Comparison of ENCODE assay signal across 8 cellular contexts in the genomic region with DNA sequence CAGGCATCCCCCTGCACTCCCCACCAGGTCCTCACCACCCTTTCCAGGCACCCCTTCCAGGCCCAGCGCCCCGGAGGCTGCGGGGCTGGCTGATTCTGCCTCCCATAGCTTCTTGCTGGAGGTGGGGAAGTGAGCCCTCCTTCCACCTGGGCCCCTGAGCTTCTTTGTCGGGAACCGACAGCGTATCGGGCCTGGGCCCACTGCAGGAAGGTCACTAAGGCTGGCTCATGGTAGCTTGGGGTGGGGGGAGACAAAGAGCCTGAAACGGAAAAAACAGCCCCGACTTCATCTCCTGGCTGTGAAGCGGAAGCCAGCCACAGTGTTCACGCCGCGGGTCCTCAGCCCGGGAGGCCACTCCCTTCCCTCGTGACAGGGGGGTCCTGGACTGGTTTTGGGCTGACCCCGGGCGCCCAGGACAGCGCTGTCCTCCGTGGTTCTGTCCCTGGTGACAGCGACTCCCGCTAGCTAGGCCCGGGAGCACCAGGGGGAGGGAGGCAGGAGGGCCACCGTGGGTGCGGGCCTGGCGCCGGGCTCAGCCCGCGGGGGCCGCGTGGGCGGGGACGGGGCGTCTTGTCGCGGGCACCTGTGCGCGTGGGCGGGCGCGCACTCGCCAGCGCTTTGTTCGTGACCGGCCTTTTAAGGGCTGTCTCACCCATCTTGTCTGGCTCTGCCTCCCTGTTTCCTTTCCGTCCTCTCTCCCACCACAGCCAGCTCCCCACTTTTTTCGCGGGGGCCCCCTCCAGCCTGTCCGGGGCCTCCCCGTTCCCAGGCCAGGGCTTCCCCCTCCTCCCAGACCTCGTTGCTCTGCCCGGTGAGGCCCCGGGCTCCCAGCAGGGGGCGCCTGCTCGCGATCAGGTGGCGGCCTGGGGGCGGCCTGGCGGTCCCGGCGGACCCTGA.
DNase-seq lines count a peak whose midpoint lies in the region; ATAC-seq and TF ChIP-seq lines count a peak whose summit lies in the region.

No MANE protein-coding gene starts in this region.

- peak in 1 of 4 donors; percentile 18 for TF ChIP-seq POLR2A in upper lobe of left lung (IDR thresholded peaks at IDR 0.05)

- H3K4me1 ChIP-seq in Karpas-422 (ENCODE audit: low read length) (peaks cover 4% of the 10 kb centered on the region), upper lobe of left lung (peaks cover 58 to 70% (median 62%) of the 10 kb centered on the region in 4 donors)

- TF ChIP-seq CTCF in GM13976 (IDR thresholded peaks at IDR 0.05; ENCODE audit: borderline replicate concordance, control extremely low read depth, extremely low read depth, insufficient read depth, missing control alignments), result peak; percentile 95
- peak; percentile 77 to 87 (median 83) for TF ChIP-seq CTCF in upper lobe of left lung (IDR thresholded peaks at IDR 0.05)

- H3K36me3 ChIP-seq in Karpas-422 (ENCODE audit: insufficient read depth, low read length), result no peaks in the 10 kb centered on the region
- H3K36me3 ChIP-seq in upper lobe of left lung, result peaks cover 0 to 15% (median 2%) of the 10 kb centered on the region in 4 donors

- no peaks in the 10 kb centered on the region for H4K20me1 ChIP-seq in Karpas-422 (ENCODE audit: insufficient read depth, low read depth, low read length)

- no peaks in the 10 kb centered on the region for H3K9me2 ChIP-seq in Karpas-422 (replicated peaks; ENCODE audit: insufficient read depth, low read length)

- no peak for TF ChIP-seq EP300 in upper lobe of left lung (IDR thresholded peaks at IDR 0.05)

- intact Hi-C loops in Right ventricle myocardium inferior (cut with DNase I) (loop anchor here (5.0 kb wide), 1 partner anchor 65 kb away; a partner anchor contains a TSS), posterior cingulate gyrus (cut with DNase I) (no loop called here)

- H3K79me2 ChIP-seq in Karpas-422 (ENCODE audit: low read length), result no peaks in the 10 kb centered on the region

- ATAC-seq in Right ventricle myocardium inferior (peak; percentile 26), upper lobe of left lung (ENCODE audit: low FRiP score in 2 of 2) (peak in 1 of 2 donors; percentile 23), GM21367 (IDR thresholded peaks at IDR 0.05; ENCODE audit: unreplicated experiment) (no peak), GM19455 (IDR thresholded peaks at IDR 0.05; ENCODE audit: unreplicated experiment) (no peak)

- no peak overlapping the region for H3K9ac ChIP-seq in Karpas-422 (ENCODE audit: low read length)

- in situ Hi-C loops in GM13976 (cut with MboI; ENCODE audit: low sequenced_read_pairs, unreplicated experiment), result no loop called here

- H3K27me3 ChIP-seq in Karpas-422 (ENCODE audit: low read length) (no peaks in the 10 kb centered on the region), upper lobe of left lung (no peaks in the 10 kb centered on the region)

- H3K27ac ChIP-seq in Karpas-422 (ENCODE audit: low read length) (no peak overlapping the region), upper lobe of left lung (peak overlapping the region; percentile 39 to 87 (median 78))

- no peak overlapping the region for H3K4me3 ChIP-seq in Karpas-422 (ENCODE audit: low read length)
- H3K4me3 ChIP-seq in upper lobe of left lung, result peak overlapping the region in 3 of 4 donors; percentile 27 to 50 (median 47)

- 24 to 48% methylated on average over 14 to 57 of the region's 60 CpGs for WGBS in upper lobe of left lung, 2 donors

- peak; percentile 92 for DNase-seq in GM13976 (ENCODE audit: low spot score)
- DNase-seq in Karpas-422, result peak; percentile 68
- peak; percentile 76 for DNase-seq in activated naive CD4-positive, alpha-beta T cell treated with Interleukin-2 at 50 U/mL for 16 hours
- peak; percentile 82 for DNase-seq in Right ventricle myocardium inferior (ENCODE audit: missing footprints)
- peak in 9 of 10 donors; percentile 31 to 95 (median 62) for DNase-seq in posterior cingulate gyrus
- peak; percentile 59 to 93 for DNase-seq in upper lobe of left lung

- no peak overlapping the region for H2AFZ ChIP-seq in Karpas-422 (ENCODE audit: low read length)

- H3K4me2 ChIP-seq in Karpas-422 (ENCODE audit: low read depth, low read length, poor library complexity, severe bottlenecking), result no peak overlapping the region

- H3K9me3 ChIP-seq in Karpas-422 (ENCODE audit: low read length), result no peaks in the 10 kb centered on the region
- no peaks in the 10 kb centered on the region for H3K9me3 ChIP-seq in upper lobe of left lung
